Comparison of ENCODE assay signal across 1 cellular context in the genomic region with DNA sequence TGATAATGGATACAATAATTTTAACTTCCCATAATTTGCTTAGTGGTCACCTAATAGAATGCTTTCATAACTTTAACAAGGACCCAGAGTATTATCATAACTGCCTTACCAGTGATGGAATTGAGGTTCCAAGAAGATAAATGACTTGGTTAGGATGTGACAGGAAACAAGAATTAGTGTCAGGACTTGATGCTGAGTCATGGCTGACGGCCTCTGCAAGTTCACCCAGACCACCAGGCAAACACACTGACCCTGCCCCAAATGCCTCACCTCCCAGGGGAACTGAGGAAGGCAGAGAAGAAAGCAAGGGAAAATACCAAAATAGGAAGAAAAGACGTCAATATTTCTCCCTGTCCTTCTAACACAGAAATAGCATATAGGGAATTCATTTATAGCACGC.
A peak's percentile ranks its signal among the peaks of the same experiment; 100 is the strongest.
TF ChIP-seq lines count a peak whose summit lies in the region.

No MANE protein-coding gene starts in this region.

TF ChIP-seq in SK-N-SH, 30 proteins besides CTCF, POLR2A, EP300 and RAD21:
- TF ChIP-seq RXRA (IDR thresholded peaks at IDR 0.05; ENCODE audit: borderline replicate concordance, low read depth) (no peak), FOXM1 (IDR thresholded peaks at IDR 0.05; ENCODE audit: low read depth) (no peak), NRF1 (IDR thresholded peaks at IDR 0.05; ENCODE audit: low read depth, low read length) (no peak), RFX5 (IDR thresholded peaks at IDR 0.05; ENCODE audit: low read length) (no peak), EZH2phosphoT487 (IDR thresholded peaks at IDR 0.05; ENCODE audit: borderline replicate concordance, low read depth) (no peak), POLR2AphosphoS5 (IDR thresholded peaks at IDR 0.05; ENCODE audit: low read depth, low read length) (no peak)
- TF ChIP-seq, protein P1, sequence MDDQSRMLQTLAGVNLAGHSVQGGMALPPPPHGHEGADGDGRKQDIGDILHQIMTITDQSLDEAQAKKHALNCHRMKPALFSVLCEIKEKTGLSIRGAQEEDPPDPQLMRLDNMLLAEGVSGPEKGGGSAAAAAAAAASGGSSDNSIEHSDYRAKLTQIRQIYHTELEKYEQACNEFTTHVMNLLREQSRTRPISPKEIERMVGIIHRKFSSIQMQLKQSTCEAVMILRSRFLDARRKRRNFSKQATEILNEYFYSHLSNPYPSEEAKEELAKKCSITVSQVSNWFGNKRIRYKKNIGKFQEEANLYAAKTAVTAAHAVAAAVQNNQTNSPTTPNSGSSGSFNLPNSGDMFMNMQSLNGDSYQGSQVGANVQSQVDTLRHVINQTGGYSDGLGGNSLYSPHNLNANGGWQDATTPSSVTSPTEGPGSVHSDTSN (IDR thresholded peaks at IDR 0.05), result 0 out of 2 replicates have a peak, but pooled peaks have one; percentile 45
TF ChIP-seq in SK-N-SH: peak in this region for 1.
